20 cellular contexts compared by ENCODE assay signal in the genomic region with DNA sequence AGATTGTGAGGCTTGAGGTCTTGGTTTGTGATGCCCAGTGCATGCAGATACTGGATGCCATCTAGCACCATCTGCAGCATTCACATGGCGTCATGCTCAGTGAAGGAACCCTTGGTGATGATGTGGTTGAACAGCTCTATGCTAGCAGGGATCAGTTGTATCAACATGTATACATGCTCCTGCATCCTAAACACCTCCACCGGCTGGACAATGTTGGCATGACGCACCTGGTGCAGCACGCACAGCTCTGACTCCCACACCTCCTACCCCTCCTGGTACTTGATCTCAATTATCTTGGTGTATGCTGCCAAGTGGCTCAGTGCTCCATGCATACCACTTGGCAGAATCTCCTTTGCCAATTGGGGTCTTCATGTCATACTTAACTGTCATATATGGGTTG. TPM values are rescaled to one million over a fixed set of nuclear protein-coding genes. Genes with fewer than 3 reads are reported as not detected.
DNase-seq lines count a peak whose midpoint lies in the region; ATAC-seq, FAIRE-seq and TF ChIP-seq lines count a peak whose summit lies in the region.
"Had no signal": no experiment of that assay in that cellular context is flagged by ENCODE, and none has a peak within 500 bp of the region (broad histone marks: within the 10 kb centered on the region; RNA-seq: fewer than 3 reads in every experiment).

No MANE protein-coding gene starts in this region.

- TF ChIP-seq POLR2A in GM12891 (IDR thresholded peaks at IDR 0.05; ENCODE audit: low read depth, low read length), result 0 out of 2 replicates have a peak, but pooled peaks have one; percentile 14

- no peak for DNase-seq in GM12891 (ENCODE audit: insufficient read length, low spot score)
- no peak for DNase-seq in RWPE2 (ENCODE audit: low spot score)
- DNase-seq in natural killer cell, result no peak
- no peak for DNase-seq in stimulated activated naive CD8-positive, alpha-beta T cell treated with anti-CD3 and anti-CD28 coated beads, Interleukin-15, amount 100 ng/mL, for 72 hours
- DNase-seq in GM10248 (ENCODE audit: extremely low spot score), result no peak
- DNase-seq in T-cell, result no peak
- DNase-seq in LoVo (ENCODE audit: low spot score), result no peak
- DNase-seq: CD4-positive, CD25-positive, alpha-beta regulatory T cell; DMS79 treated with DMSO at 0.1 percent for 48 hours; GOT3; HCEC 1CT; Karpas-422; NCI-H1694; NCI-H2081 treated with DMSO at 0.1 percent for 48 hours; NCI-H2171 treated with DMSO at 0.1 percent for 48 hours; NCI-H69; Peyer's patch; SJCRH30 had no signal

- ATAC-seq in RWPE2 (ENCODE audit: low read depth), result peak; percentile 38; the same call in 1 of the 3 replicates
- ATAC-seq in natural killer cell, result peak in 2 of 3 donors; percentile 18 to 32
- peak; percentile 23 for ATAC-seq in stimulated activated naive CD8-positive, alpha-beta T cell treated with anti-CD3 and anti-CD28 coated beads, Interleukin-15, amount 100 ng/mL, for 72 hours
- no peak for ATAC-seq in T-cell (replicated peaks in 1 of 4)

- FAIRE-seq in GM12891 (lab: Jason Lieb, UNC), result no peak
- FAIRE-seq: GM12892 had no signal

- no peak overlapping the region for H3K4me3 ChIP-seq in RWPE2 (ENCODE audit: severe bottlenecking)
- H3K4me3 ChIP-seq: Peyer's patch, SJCRH30 had no signal

- no peaks in the 10 kb centered on the region for H3K9me3 Mint-ChIP-seq in natural killer cell
- no peaks in the 10 kb centered on the region for H3K9me3 Mint-ChIP-seq in stimulated activated naive CD8-positive, alpha-beta T cell treated with anti-CD3 and anti-CD28 coated beads, Interleukin-15, amount 100 ng/mL, for 72 hours
- H3K9me3 Mint-ChIP-seq in T-cell, result no peaks in the 10 kb centered on the region

- no peak overlapping the region for H3K27ac Mint-ChIP-seq in natural killer cell
- H3K27ac Mint-ChIP-seq in stimulated activated naive CD8-positive, alpha-beta T cell treated with anti-CD3 and anti-CD28 coated beads, Interleukin-15, amount 100 ng/mL, for 72 hours, result no peak overlapping the region
- no peak overlapping the region for H3K27ac Mint-ChIP-seq in T-cell
- H3K27ac Mint-ChIP-seq: CD4-positive, CD25-positive, alpha-beta regulatory T cell; IgD-negative memory B cell had no signal

- intact Hi-C loops in natural killer cell (cut with micrococcal nuclease), result no loop called here

- H3K9me3 ChIP-seq in RWPE2 (ENCODE audit: severe bottlenecking), result no peaks in the 10 kb centered on the region
- H3K9me3 ChIP-seq: Peyer's patch, SJCRH30 had no signal

- peaks cover 95% of the 10 kb centered on the region for H3K36me3 ChIP-seq in RWPE2 (ENCODE audit: low read depth)

- TF ChIP-seq CTCF in RWPE2 (IDR thresholded peaks at IDR 0.05; ENCODE audit: poor library complexity, severe bottlenecking) (no peak), natural killer cell (IDR thresholded peaks at IDR 0.05) (no peak), GM10248 (IDR thresholded peaks at IDR 0.05; ENCODE audit: control extremely low read depth, extremely low read depth, low read depth, missing control alignments) (no peak)

- H3K4me3 Mint-ChIP-seq in natural killer cell, result no peak overlapping the region
- no peak overlapping the region for H3K4me3 Mint-ChIP-seq in stimulated activated naive CD8-positive, alpha-beta T cell treated with anti-CD3 and anti-CD28 coated beads, Interleukin-15, amount 100 ng/mL, for 72 hours
- H3K4me3 Mint-ChIP-seq in T-cell, result no peak overlapping the region
- H3K4me3 Mint-ChIP-seq: CD4-positive, CD25-positive, alpha-beta regulatory T cell; IgD-negative memory B cell had no signal

- H3K4me1 Mint-ChIP-seq in natural killer cell (peaks cover 0 to 6% of the 10 kb centered on the region in 2 donors), T-cell (peaks cover 0 to 6% (median 0%) of the 10 kb centered on the region in 3 donors)
- H3K4me1 Mint-ChIP-seq in stimulated activated naive CD8-positive, alpha-beta T cell treated with anti-CD3 and anti-CD28 coated beads, Interleukin-15, amount 100 ng/mL, for 72 hours, result peaks cover 5% of the 10 kb centered on the region
- H3K4me1 Mint-ChIP-seq: IgD-negative memory B cell had no signal

- no peaks in the 10 kb centered on the region for H3K27me3 Mint-ChIP-seq in natural killer cell (ENCODE audit: low read depth in 2 of 2)
- H3K27me3 Mint-ChIP-seq in stimulated activated naive CD8-positive, alpha-beta T cell treated with anti-CD3 and anti-CD28 coated beads, Interleukin-15, amount 100 ng/mL, for 72 hours, result no peaks in the 10 kb centered on the region
- no peaks in the 10 kb centered on the region for H3K27me3 Mint-ChIP-seq in T-cell
- H3K27me3 Mint-ChIP-seq: CD4-positive, CD25-positive, alpha-beta regulatory T cell; IgD-negative memory B cell had no signal

- H3K36me3 Mint-ChIP-seq in natural killer cell, result peaks cover 11% of the 10 kb centered on the region
- H3K36me3 Mint-ChIP-seq in T-cell, result peaks cover 64% of the 10 kb centered on the region

- CTCF ChIA-PET in GM10248 (lab: Yijun Ruan, JAX) (no interaction called here), T-cell (lab: Charles Lee) (no interaction called here)

- POLR2A ChIA-PET in GM10248 (lab: Yijun Ruan, JAX) (no interaction called here), T-cell (lab: Charles Lee) (no interaction called here)

- H3K27me3 ChIP-seq in RWPE2 (ENCODE audit: insufficient read depth, poor library complexity, severe bottlenecking), result no peaks in the 10 kb centered on the region
- H3K27me3 ChIP-seq: Peyer's patch, SJCRH30 had no signal

- no peaks in the 10 kb centered on the region for H3K4me1 ChIP-seq in RWPE2 (ENCODE audit: insufficient read depth, poor library complexity, severe bottlenecking)
- H3K4me1 ChIP-seq: Peyer's patch, SJCRH30 had no signal

- H3K27ac ChIP-seq in RWPE2 (ENCODE audit: poor library complexity, severe bottlenecking), result no peak overlapping the region
- H3K27ac ChIP-seq: Peyer's patch, SJCRH30 had no signal

TF ChIP-seq in GM12891, 5 proteins besides CTCF, POLR2A, EP300 and RAD21:
- TF ChIP-seq POLR2AphosphoS5 (IDR thresholded peaks at IDR 0.05; ENCODE audit: low read depth, low read length) (no peak), SPI1 (IDR thresholded peaks at IDR 0.05; ENCODE audit: low read depth, low read length) (no peak), POU2F2 (IDR thresholded peaks at IDR 0.05; ENCODE audit: low read depth, low read length) (no peak), TAF1 (IDR thresholded peaks at IDR 0.05; ENCODE audit: low read depth, low read length) (no peak), PAX5 (IDR thresholded peaks at IDR 0.05; ENCODE audit: insufficient read depth, low read length, severe bottlenecking) (no peak)

RNA-seq across cellular contexts. Expression of gene MTREX, which starts 49.1 kb away (rescaled TPM):
- polyA plus RNA-seq in GM12891 (2012; ENCODE audit: low read depth, missing spikeins), result 26.4 TPM
- total RNA-seq in natural killer cell (10 to 100 TPM; 64.5 to 82.2 (median 77.6) TPM), T-cell (10 to 100 TPM; 60.2 to 75.1 (median 62.0) TPM)

RNA-seq across cellular contexts. Expression of gene DHX29, which starts 49.4 kb away (rescaled TPM):
- polyA plus RNA-seq in GM12891 (2012; ENCODE audit: low read depth, missing spikeins), result 7.7 TPM
- total RNA-seq in natural killer cell (10 to 100 TPM; 16.7 to 22.0 (median 19.3) TPM), T-cell (10 to 100 TPM; 12.4 to 19.2 (median 15.4) TPM)

Comparison
In these comparisons a context has a peak if more than half of its experiments do, and no peak if none do; other contexts are left out.
1. ATAC-seq: peak in RWPE2 (single experiment), natural killer cell (2 of 3) and stimulated activated naive CD8-positive, alpha-beta T cell treated with anti-CD3 and anti-CD28 coated beads, Interleukin-15, amount 100 ng/mL, for 72 hours (single experiment); none in T-cell (0 of 4).